ENCODE assay signal across 22 cellular contexts in the genomic region with DNA sequence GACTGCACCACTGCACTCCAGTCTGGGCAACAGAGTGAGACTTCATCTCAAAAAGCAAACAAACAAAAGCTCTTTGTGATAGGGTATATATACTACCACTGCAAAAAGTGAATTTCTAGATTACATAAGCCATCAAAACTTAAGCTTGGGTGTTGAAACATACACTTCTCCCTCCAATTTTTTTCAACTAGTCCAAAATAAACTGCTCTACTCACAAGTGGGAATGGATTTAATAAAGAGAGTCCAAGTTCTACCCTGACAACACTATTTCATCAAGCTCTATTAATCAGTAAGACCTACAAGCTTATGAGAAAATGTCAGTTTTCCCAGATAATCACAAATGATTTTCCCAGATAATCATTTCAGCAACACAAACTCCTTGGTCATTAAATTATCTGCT.
DNase-seq lines count a peak whose midpoint lies in the region; ATAC-seq lines count a peak whose summit lies in the region.
"Had no signal": no experiment of that assay in that cellular context is flagged by ENCODE, and none has a peak within 500 bp of the region (broad histone marks: within the 10 kb centered on the region; RNA-seq: fewer than 3 reads in every experiment).

No MANE protein-coding gene starts in this region.

- H3K4me1 Mint-ChIP-seq in activated T-helper 17 cell treated with anti-CD3 and anti-CD28 coated beads, Interleukin-2, amount 50 U/mL, for 72 hours: peaks cover 18% of the 10 kb centered on the region

- no peak overlapping the region for H3K4me3 Mint-ChIP-seq in activated T-helper 17 cell treated with anti-CD3 and anti-CD28 coated beads, Interleukin-2, amount 50 U/mL, for 72 hours
- H3K4me3 Mint-ChIP-seq: activated naive CD8-positive, alpha-beta T cell treated with anti-CD3 and anti-CD28 coated beads, Interleukin-2, amount 50 U/mL, for 24 hours; activated T-helper 1 cell treated with anti-CD3 and anti-CD28 coated beads, Interleukin-12 subunit alpha, Interleukin-12 subunit beta, Interleukin-2, Interleukin-4 antibody, amounts not matched to agents 30 ng/mL and 10 ng/mL and 1 ng/mL, durations not matched to agents 14 hours and 24 hours and 36 hours; CD8-positive, alpha-beta memory T cell; HFFc6; stimulated activated effector memory CD8-positive, alpha-beta T cell treated with anti-CD3 and anti-CD28 coated beads, Interleukin-12 subunit alpha, Interleukin-12 subunit beta, amount 100 ng/mL, for 72 hours; WTC11 had no signal

- no peaks in the 10 kb centered on the region for H3K27me3 Mint-ChIP-seq in activated T-helper 17 cell treated with anti-CD3 and anti-CD28 coated beads, Interleukin-2, amount 50 U/mL, for 72 hours
- H3K27me3 Mint-ChIP-seq: activated naive CD8-positive, alpha-beta T cell treated with anti-CD3 and anti-CD28 coated beads, Interleukin-2, amount 50 U/mL, for 24 hours; CD8-positive, alpha-beta memory T cell had no signal

- no peak for ATAC-seq in activated T-helper 17 cell treated with anti-CD3 and anti-CD28 coated beads, Interleukin-2, amount 50 U/mL, for 72 hours (replicated peaks)
- peak; percentile 44 for ATAC-seq in left ventricle myocardium superior
- no peak for ATAC-seq in HG02678 (IDR thresholded peaks at IDR 0.05; ENCODE audit: unreplicated experiment)
- ATAC-seq: activated naive CD8-positive, alpha-beta T cell treated with anti-CD3 and anti-CD28 coated beads, Interleukin-2, amount 50 U/mL, for 24 hours; stimulated activated effector memory CD8-positive, alpha-beta T cell treated with anti-CD3 and anti-CD28 coated beads, Interleukin-12 subunit alpha, Interleukin-12 subunit beta, amount 100 ng/mL, for 72 hours; WTC11 had no signal

- no peak overlapping the region for H3K4me3 ChIP-seq in BLaER1 treated with 17β-estradiol and CSF1 and Interleukin-3, amounts not matched to agents 10 nM and 100 nM
- no peak overlapping the region for H3K4me3 ChIP-seq in skeletal muscle tissue (ENCODE audit: low read length in 3 of 3)
- H3K4me3 ChIP-seq in HAP-1: no peak overlapping the region
- H3K4me3 ChIP-seq: MG63 had no signal

- DNase-seq in left ventricle myocardium superior: no peak
- DNase-seq in NCI-H2227 (lab: John Stamatoyannopoulos, UW; ENCODE audit: unreplicated experiment): no peak
- DNase-seq in HAP-1 (ENCODE audit: low spot score in 2 of 2): no peak
- DNase-seq in activated CD4-positive, alpha-beta T cell treated with anti-CD3 and anti-CD28 coated beads, Interleukin-2, amount 50 U/mL, for 1 hour: no peak
- DNase-seq: activated naive CD8-positive, alpha-beta T cell treated with anti-CD3 and anti-CD28 coated beads, Interleukin-2, amount 50 U/mL, for 24 hours; CD8-positive, alpha-beta memory T cell; cerebellar nuclear complex; left cardiac atrium; MG63; NCI-H187; NCI-H510A; posterior cingulate gyrus; SHP77 treated with DMSO at 0.1 percent for 48 hours; stimulated activated CD4-positive, alpha-beta T cell treated with anti-CD3 and anti-CD28 coated beads, Interleukin-12 subunit alpha, Interleukin-12 subunit beta, amount 100 ng/mL, for 4 hours had no signal

- H4K20me1 ChIP-seq in BLaER1 treated with 17β-estradiol and CSF1 and Interleukin-3, amounts not matched to agents 10 nM and 100 nM: peaks cover 11 to 100% (median 61%) of the 10 kb centered on the region in 11 experiments; a peak in 20 of 22 replicates

- peaks cover 14 to 34% (median 21%) of the 10 kb centered on the region in 10 experiments; a peak in 18 of 20 replicates for H3K4me1 ChIP-seq in BLaER1 treated with 17β-estradiol and CSF1 and Interleukin-3, amounts not matched to agents 10 nM and 100 nM
- H3K4me1 ChIP-seq in skeletal muscle tissue (ENCODE audit: control insufficient read depth in 3 of 3, insufficient read depth in 3 of 3, low read length in 3 of 3) (peaks cover 23 to 27% (median 24%) of the 10 kb centered on the region in 3 donors), HAP-1 (peaks cover 29% of the 10 kb centered on the region)

- no peaks in the 10 kb centered on the region for H3K9me3 Mint-ChIP-seq in activated T-helper 17 cell treated with anti-CD3 and anti-CD28 coated beads, Interleukin-2, amount 50 U/mL, for 72 hours
- H3K9me3 Mint-ChIP-seq: activated naive CD8-positive, alpha-beta T cell treated with anti-CD3 and anti-CD28 coated beads, Interleukin-2, amount 50 U/mL, for 24 hours; activated T-helper 1 cell treated with anti-CD3 and anti-CD28 coated beads, Interleukin-12 subunit alpha, Interleukin-12 subunit beta, Interleukin-2, Interleukin-4 antibody, amounts not matched to agents 30 ng/mL and 10 ng/mL and 1 ng/mL, durations not matched to agents 14 hours and 24 hours and 36 hours; CD8-positive, alpha-beta memory T cell; HFFc6; stimulated activated effector memory CD8-positive, alpha-beta T cell treated with anti-CD3 and anti-CD28 coated beads, Interleukin-12 subunit alpha, Interleukin-12 subunit beta, amount 100 ng/mL, for 72 hours; WTC11 had no signal

- in situ Hi-C loops in HAP-1 (cut with MboI; ENCODE audit: low sequenced_read_pairs): no loop called here

- peak overlapping the region; percentile 95 for H3K27ac Mint-ChIP-seq in activated T-helper 17 cell treated with anti-CD3 and anti-CD28 coated beads, Interleukin-2, amount 50 U/mL, for 72 hours
- H3K27ac Mint-ChIP-seq: activated naive CD8-positive, alpha-beta T cell treated with anti-CD3 and anti-CD28 coated beads, Interleukin-2, amount 50 U/mL, for 24 hours; activated T-helper 1 cell treated with anti-CD3 and anti-CD28 coated beads, Interleukin-12 subunit alpha, Interleukin-12 subunit beta, Interleukin-2, Interleukin-4 antibody, amounts not matched to agents 30 ng/mL and 10 ng/mL and 1 ng/mL, durations not matched to agents 14 hours and 24 hours and 36 hours had no signal

- peaks cover 40% of the 10 kb centered on the region for H3K36me3 Mint-ChIP-seq in activated T-helper 17 cell treated with anti-CD3 and anti-CD28 coated beads, Interleukin-2, amount 50 U/mL, for 72 hours (ENCODE audit: low read depth)

- peak overlapping the region in 6 of 11 experiments; percentile 11 to 55 (median 38); a peak in 10 of 22 replicates for H3K4me2 ChIP-seq in BLaER1 treated with 17β-estradiol and CSF1 and Interleukin-3, amounts not matched to agents 10 nM and 100 nM

- no peak overlapping the region for H3K9ac ChIP-seq in BLaER1 treated with 17β-estradiol and CSF1 and Interleukin-3, amounts not matched to agents 10 nM and 100 nM
- H3K9ac ChIP-seq in skeletal muscle tissue (ENCODE audit: low read depth in 1 of 3, low read length in 3 of 3): peak overlapping the region in 1 of 3 donors; percentile 18

- peaks cover 59 to 95% (median 80%) of the 10 kb centered on the region in 11 experiments for H3K36me3 ChIP-seq in BLaER1 treated with 17β-estradiol and CSF1 and Interleukin-3, amounts not matched to agents 10 nM and 100 nM
- H3K36me3 ChIP-seq in skeletal muscle tissue (ENCODE audit: control insufficient read depth in 3 of 3, insufficient read depth in 3 of 3, low read length in 3 of 3) (peaks cover 2 to 4% (median 3%) of the 10 kb centered on the region in 3 donors), HAP-1 (replicated peaks) (0 out of 2 replicates have a peak, but pooled peaks cover 3% of the 10 kb centered on the region)

- no peaks in the 10 kb centered on the region for H3K9me3 ChIP-seq in BLaER1 treated with 17β-estradiol and CSF1 and Interleukin-3, amounts not matched to agents 10 nM and 100 nM (replicated peaks in 1 of 11)
- H3K9me3 ChIP-seq in skeletal muscle tissue (ENCODE audit: control insufficient read depth in 3 of 3, low read length in 3 of 3): no peaks in the 10 kb centered on the region
- H3K9me3 ChIP-seq in HAP-1: no peaks in the 10 kb centered on the region
- H3K9me3 ChIP-seq: MG63 had no signal

- H3K27me3 ChIP-seq in BLaER1 treated with 17β-estradiol and CSF1 and Interleukin-3, amounts not matched to agents 10 nM and 100 nM: no peaks in the 10 kb centered on the region
- H3K27me3 ChIP-seq in skeletal muscle tissue (ENCODE audit: control insufficient read depth in 3 of 3, insufficient read depth in 3 of 3, low read length in 3 of 3): no peaks in the 10 kb centered on the region
- no peaks in the 10 kb centered on the region for H3K27me3 ChIP-seq in HAP-1 (ENCODE audit: low read depth)
- H3K27me3 ChIP-seq: MG63 had no signal

- intact Hi-C loops in left ventricle myocardium superior (cut with micrococcal nuclease): no loop called here

- H3K27ac ChIP-seq in BLaER1 treated with 17β-estradiol and CSF1 and Interleukin-3, amounts not matched to agents 10 nM and 100 nM: peak overlapping the region in 1 of 11 experiments; percentile 7; a peak in 3 of 22 replicates
- H3K27ac ChIP-seq in skeletal muscle tissue (ENCODE audit: low read depth, low read length): peak overlapping the region; percentile 18
